11 cellular contexts compared by ENCODE assay signal in genomic region chr5:59793000-59793399, GRCh38.
DNase-seq lines count a peak whose midpoint lies in the region; ATAC-seq and TF ChIP-seq lines count a peak whose summit lies in the region.
"Had no signal": no experiment of that assay in that cellular context is flagged by ENCODE, and none has a peak within 500 bp of the region (broad histone marks: within the 10 kb centered on the region; RNA-seq: fewer than 3 reads in every experiment).

No MANE protein-coding gene starts in this region.

- TF ChIP-seq RAD21 in SK-N-SH (IDR thresholded peaks at IDR 0.05; ENCODE audit: low read length) = no peak

- no peak overlapping the region for H3K9ac ChIP-seq in SK-N-SH

- POLR2A ChIA-PET in SK-N-SH (lab: Yijun Ruan, JAX) = no interaction called here

- H3K4me2 ChIP-seq in SK-N-SH = peak overlapping the region; percentile 41; the same call in 1 of the 2 replicates

- H3K27me3 ChIP-seq in SK-N-SH (ENCODE audit: insufficient read depth) (no peaks in the 10 kb centered on the region), sigmoid colon (no peaks in the 10 kb centered on the region)
- H3K27me3 ChIP-seq: suprapubic skin had no signal

- TF ChIP-seq CTCF in SK-N-SH (IDR thresholded peaks at IDR 0.05) (no peak), fibroblast of villous mesenchyme (IDR thresholded peaks at IDR 0.05; ENCODE audit: insufficient read depth, low read depth, low read length) (no peak), sigmoid colon (IDR thresholded peaks at IDR 0.05) (no peak), GM20000 (IDR thresholded peaks at IDR 0.05; ENCODE audit: extremely low read depth, missing control alignments) (no peak)

- WGBS in SK-N-SH (ENCODE audit: low lambda C conversion rate) = 14% methylated on average over 6 of the region's 6 CpGs
- 75 to 79% methylated on average over 6 of the region's 6 CpGs for WGBS in sigmoid colon, 2 donors

- H3K27ac ChIP-seq in SK-N-SH (ENCODE audit: low read depth in 2 of 2, low read length in 1 of 2) (peak overlapping the region in 1 of 2 experiments; percentile 31; a peak in 2 of 4 replicates), sigmoid colon (peak overlapping the region in 3 of 4 donors; percentile 18 to 85 (median 83))
- H3K27ac ChIP-seq: suprapubic skin had no signal

- TF ChIP-seq EP300 in SK-N-SH (IDR thresholded peaks at IDR 0.05; ENCODE audit: borderline replicate concordance in 1 of 2, low read depth in 1 of 2, low read length in 1 of 2) = no peak
- TF ChIP-seq EP300 in sigmoid colon (IDR thresholded peaks at IDR 0.05) = no peak

- H3K9me3 ChIP-seq in SK-N-SH = no peaks in the 10 kb centered on the region
- H3K9me3 ChIP-seq in sigmoid colon = no peaks in the 10 kb centered on the region
- H3K9me3 ChIP-seq: suprapubic skin had no signal

- no peak for ATAC-seq in HG02678 (IDR thresholded peaks at IDR 0.05; ENCODE audit: unreplicated experiment)
- no peak for ATAC-seq in GM18861 (IDR thresholded peaks at IDR 0.05; ENCODE audit: unreplicated experiment)
- ATAC-seq: effector memory CD8-positive, alpha-beta T cell had no signal

- H3K36me3 ChIP-seq in SK-N-SH (replicated peaks in 1 of 2; ENCODE audit: control insufficient read depth in 1 of 2, insufficient read depth in 2 of 2, low read length in 1 of 2) = no peaks in the 10 kb centered on the region
- H3K36me3 ChIP-seq in sigmoid colon = no peaks in the 10 kb centered on the region
- H3K36me3 ChIP-seq: suprapubic skin had no signal

- intact Hi-C loops in sigmoid colon (cut with DNase I) = no loop called here

- H2AFZ ChIP-seq in SK-N-SH (ENCODE audit: low read depth) = no peak overlapping the region

- DNase-seq in GM04503 (ENCODE audit: low read depth) (peak; percentile 73), SK-N-SH (no peak), fibroblast of villous mesenchyme (ENCODE audit: low read depth) (peak; percentile 86), sigmoid colon (peak; percentile 92), GM20000 (ENCODE audit: low spot score) (no peak), NCI-H146 treated with DMSO at 0.1 percent for 48 hours (lab: John Stamatoyannopoulos, UW; ENCODE audit: unreplicated experiment) (no peak)
- DNase-seq: effector memory CD8-positive, alpha-beta T cell; T-helper 2 cell had no signal

- CTCF ChIA-PET in SK-N-SH (lab: Yijun Ruan, JAX) = interaction anchor here (0.7 to 1.5 kb wide), 4 partner anchors 8 to 605 kb away, joined by 3 to 4 read pairs (median 3); no protein-coding TSS in a partner anchor

- H3K79me2 ChIP-seq in SK-N-SH (ENCODE audit: insufficient read depth) = no peaks in the 10 kb centered on the region

- no peaks in the 10 kb centered on the region for H4K20me1 ChIP-seq in SK-N-SH (ENCODE audit: insufficient read depth)

- H3K4me1 ChIP-seq in SK-N-SH (ENCODE audit: control insufficient read depth in 1 of 2, insufficient read depth in 2 of 2, low read depth in 1 of 2, low read length in 1 of 2) (peaks cover 13 to 20% of the 10 kb centered on the region in 2 experiments; a peak in 3 of 4 replicates), sigmoid colon (peaks cover 0 to 63% (median 59%) of the 10 kb centered on the region in 4 donors)

- H3K9me2 ChIP-seq in SK-N-SH = no peaks in the 10 kb centered on the region

- H3F3A ChIP-seq in SK-N-SH (replicated peaks; ENCODE audit: insufficient read depth) = peaks cover 4% of the 10 kb centered on the region

- H3K4me3 ChIP-seq in SK-N-SH (ENCODE audit: low read depth in 2 of 2, low read length in 1 of 2) = no peak overlapping the region
- no peak overlapping the region for H3K4me3 ChIP-seq in fibroblast of villous mesenchyme (ENCODE audit: low read depth, low read length)
- H3K4me3 ChIP-seq in sigmoid colon = no peak overlapping the region
- H3K4me3 ChIP-seq: suprapubic skin had no signal

- no peak for TF ChIP-seq POLR2A in sigmoid colon (IDR thresholded peaks at IDR 0.05)

TF ChIP-seq in SK-N-SH, 30 proteins besides CTCF, POLR2A, EP300 and RAD21:
- no peak for TF ChIP-seq SIN3A (IDR thresholded peaks at IDR 0.05; ENCODE audit: borderline replicate concordance, low read depth, low read length)
- peak; percentile 24; the same call in 1 of the 2 replicates for TF ChIP-seq REST (IDR thresholded peaks at IDR 0.05; ENCODE audit: low read depth, low read length)
- peak; percentile 74 for TF ChIP-seq TCF12 (IDR thresholded peaks at IDR 0.05)
- no peak for TF ChIP-seq IRF3 (IDR thresholded peaks at IDR 0.05; ENCODE audit: low read depth, low read length)
- no peak for TF ChIP-seq GATA2 (CRISPR knock-in tag; IDR thresholded peaks at IDR 0.05)
- peak; percentile 61; the same call in 1 of the 2 replicates for TF ChIP-seq FOSL2 (IDR thresholded peaks at IDR 0.05; ENCODE audit: borderline replicate concordance, low read depth)
- TF ChIP-seq PBX3 (IDR thresholded peaks at IDR 0.05) = peak; percentile 59
- no peak for TF ChIP-seq MEF2A (IDR thresholded peaks at IDR 0.05; ENCODE audit: borderline replicate concordance, low read depth)
- TF ChIP-seq EZH2phosphoT487 (IDR thresholded peaks at IDR 0.05; ENCODE audit: borderline replicate concordance, low read depth) = no peak
- TF ChIP-seq NRF1 (IDR thresholded peaks at IDR 0.05; ENCODE audit: low read depth, low read length) = no peak
- no peak for TF ChIP-seq MXI1 (IDR thresholded peaks at IDR 0.05; ENCODE audit: low read depth, low read length)
- TF ChIP-seq FOXM1 (IDR thresholded peaks at IDR 0.05; ENCODE audit: low read depth) = no peak
- no peak for TF ChIP-seq RFX5 (IDR thresholded peaks at IDR 0.05; ENCODE audit: low read length)
- TF ChIP-seq JUND (IDR thresholded peaks at IDR 0.05) = peak; percentile 45
- no peak for TF ChIP-seq SMC3 (IDR thresholded peaks at IDR 0.05; ENCODE audit: low read depth, low read length)
- TF ChIP-seq ELF1 (IDR thresholded peaks at IDR 0.05) = no peak
- peak; percentile 41 for TF ChIP-seq NFIC (IDR thresholded peaks at IDR 0.05; ENCODE audit: borderline replicate concordance)

Comparison
In these comparisons a context has a peak if more than half of its experiments do, and no peak if none do; other contexts are left out.
1. DNase-seq: peak in GM04503 (single experiment), fibroblast of villous mesenchyme (single experiment) and sigmoid colon (single experiment); none in SK-N-SH (single experiment), GM20000 (single experiment) and NCI-H146 treated with DMSO at 0.1 percent for 48 hours (single experiment).